In the genomic region with DNA sequence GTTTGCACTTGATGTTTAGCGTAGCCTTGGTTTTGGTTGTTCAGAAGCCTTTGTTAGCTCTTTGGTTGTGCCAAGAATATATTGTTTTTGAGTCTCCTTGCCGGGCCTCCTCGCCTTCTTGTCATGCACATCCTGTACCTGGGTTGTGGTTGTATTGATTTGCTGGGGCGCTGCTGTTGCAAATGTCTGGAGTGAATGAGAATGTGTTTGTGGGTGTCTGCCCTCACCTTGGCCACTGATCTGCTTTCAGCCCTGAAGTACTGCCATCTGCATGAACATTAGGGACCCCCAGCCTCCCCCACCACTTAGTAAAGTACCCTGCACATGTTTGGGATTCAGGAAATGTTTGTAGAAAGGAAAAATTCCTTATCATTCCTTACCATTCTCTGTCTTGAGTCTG, we compare ENCODE assay signal across 10 cellular contexts. TPM values are rescaled to one million over a fixed set of nuclear protein-coding genes. Genes with fewer than 3 reads are reported as not detected.
A peak's percentile ranks its signal among the peaks of the same experiment; 100 is the strongest.
DNase-seq lines count a peak whose midpoint lies in the region; ATAC-seq and TF ChIP-seq lines count a peak whose summit lies in the region.
"Had no signal": no experiment of that assay in that cellular context is flagged by ENCODE, and none has a peak within 500 bp of the region (broad histone marks: within the 10 kb centered on the region; RNA-seq: fewer than 3 reads in every experiment).

No MANE protein-coding gene starts in this region.

- H3K4me3 Mint-ChIP-seq in CD4-positive, CD25-positive, alpha-beta regulatory T cell = peak overlapping the region; percentile 64 to 85 (median 84)
- no peak overlapping the region for H3K4me3 Mint-ChIP-seq in WTC11
- H3K4me3 Mint-ChIP-seq in naive thymus-derived CD4-positive, alpha-beta T cell = peak overlapping the region; percentile 60 to 97 (median 80)

- no peaks in the 10 kb centered on the region for H3K27me3 ChIP-seq in CD4-positive, CD25-positive, alpha-beta regulatory T cell (ENCODE audit: control insufficient read depth, insufficient read depth, low read length)
- no peaks in the 10 kb centered on the region for H3K27me3 ChIP-seq in naive thymus-derived CD4-positive, alpha-beta T cell (ENCODE audit: control insufficient read depth in 2 of 2, insufficient read depth in 2 of 2, low read length in 2 of 2)
- H3K27me3 ChIP-seq: SJCRH30 had no signal

- peak overlapping the region; percentile 95 for H3K27ac ChIP-seq in CD4-positive, CD25-positive, alpha-beta regulatory T cell (ENCODE audit: insufficient read depth, low read length, poor library complexity, severe bottlenecking)
- H3K27ac ChIP-seq in naive thymus-derived CD4-positive, alpha-beta T cell (ENCODE audit: low read depth, low read length) = peak overlapping the region; percentile 94
- H3K27ac ChIP-seq: SJCRH30 had no signal

- CTCF ChIA-PET in WTC11 (lab: Charles Lee) = no interaction called here
- CTCF ChIA-PET in naive thymus-derived CD4-positive, alpha-beta T cell (lab: Charles Lee) = interaction anchor here (0.6 to 2.0 kb wide), 3 partner anchors 8 to 138 kb away, joined by 3 to 8 read pairs (median 3); no protein-coding TSS in a partner anchor

- no peaks in the 10 kb centered on the region for H3K9me3 Mint-ChIP-seq in CD4-positive, CD25-positive, alpha-beta regulatory T cell
- H3K9me3 Mint-ChIP-seq in WTC11 = no peaks in the 10 kb centered on the region
- H3K9me3 Mint-ChIP-seq in naive thymus-derived CD4-positive, alpha-beta T cell = peaks cover 0 to 5% (median 0%) of the 10 kb centered on the region in 11 donors

- peak; percentile 68 to 94 (median 89) for DNase-seq in CD4-positive, CD25-positive, alpha-beta regulatory T cell
- DNase-seq in WTC11 (ENCODE audit: low spot score) (no peak), DMS153 (lab: John Stamatoyannopoulos, UW) (no peak), DMS79 treated with DMSO at 0.1 percent for 48 hours (lab: John Stamatoyannopoulos, UW) (no peak), Kasumi-1 (lab: John Stamatoyannopoulos, UW) (no peak), SKM-1 treated with dmso at 0.1 percent for 144 hours (lab: John Stamatoyannopoulos, UW; ENCODE audit: unreplicated experiment) (no peak)
- peak; percentile 71 for DNase-seq in activated effector memory CD4-positive, alpha-beta T cell treated with Interleukin-2 at 50 U/mL for 16 hours
- DNase-seq in naive thymus-derived CD4-positive, alpha-beta T cell = peak; percentile 46 to 96 (median 91)
- DNase-seq: NCI-H510A, SJCRH30 had no signal

- H3K36me3 ChIP-seq in CD4-positive, CD25-positive, alpha-beta regulatory T cell (ENCODE audit: control insufficient read depth, insufficient read depth, low read length) = no peaks in the 10 kb centered on the region
- H3K36me3 ChIP-seq in naive thymus-derived CD4-positive, alpha-beta T cell (ENCODE audit: control insufficient read depth in 2 of 3, insufficient read depth in 3 of 3, low read length in 3 of 3) = no peaks in the 10 kb centered on the region
- H3K36me3 ChIP-seq: SJCRH30 had no signal

- H3K27me3 Mint-ChIP-seq in CD4-positive, CD25-positive, alpha-beta regulatory T cell = no peaks in the 10 kb centered on the region
- no peaks in the 10 kb centered on the region for H3K27me3 Mint-ChIP-seq in WTC11 (ENCODE audit: low read depth)
- H3K27me3 Mint-ChIP-seq in naive thymus-derived CD4-positive, alpha-beta T cell = no peaks in the 10 kb centered on the region

- peak overlapping the region; percentile 98 to 99 (median 98) for H3K27ac Mint-ChIP-seq in CD4-positive, CD25-positive, alpha-beta regulatory T cell
- peak overlapping the region; percentile 67 for H3K27ac Mint-ChIP-seq in WTC11
- H3K27ac Mint-ChIP-seq in naive thymus-derived CD4-positive, alpha-beta T cell = peak overlapping the region in 8 of 9 donors; percentile 96 to 100 (median 100)

- peaks cover 30% of the 10 kb centered on the region for H3K36me3 Mint-ChIP-seq in CD4-positive, CD25-positive, alpha-beta regulatory T cell
- no peaks in the 10 kb centered on the region for H3K36me3 Mint-ChIP-seq in WTC11
- H3K36me3 Mint-ChIP-seq in naive thymus-derived CD4-positive, alpha-beta T cell = peaks cover 4 to 46% (median 18%) of the 10 kb centered on the region in 5 donors

- peak overlapping the region; percentile 88 for H3K4me3 ChIP-seq in CD4-positive, CD25-positive, alpha-beta regulatory T cell (ENCODE audit: low read depth, low read length)
- H3K4me3 ChIP-seq in naive thymus-derived CD4-positive, alpha-beta T cell (ENCODE audit: low read length) = peak overlapping the region; percentile 46
- H3K4me3 ChIP-seq: SJCRH30 had no signal

- H3K4me1 Mint-ChIP-seq in CD4-positive, CD25-positive, alpha-beta regulatory T cell = peaks cover 42 to 92% (median 73%) of the 10 kb centered on the region in 4 donors
- peaks cover 14% of the 10 kb centered on the region for H3K4me1 Mint-ChIP-seq in WTC11
- H3K4me1 Mint-ChIP-seq in naive thymus-derived CD4-positive, alpha-beta T cell = peaks cover 57 to 94% (median 74%) of the 10 kb centered on the region in 7 donors

- no peaks in the 10 kb centered on the region for H3K9me3 ChIP-seq in CD4-positive, CD25-positive, alpha-beta regulatory T cell (ENCODE audit: control insufficient read depth in 2 of 2, low read length in 2 of 2)
- no peaks in the 10 kb centered on the region for H3K9me3 ChIP-seq in naive thymus-derived CD4-positive, alpha-beta T cell (ENCODE audit: control insufficient read depth in 2 of 3, low read length in 3 of 3)
- H3K9me3 ChIP-seq: SJCRH30 had no signal

- intact Hi-C loops in naive thymus-derived CD4-positive, alpha-beta T cell (cut with micrococcal nuclease) = loop anchor here in 1 of 2 donors (1.0 to 5.0 kb wide), 6 partner anchors 12 to 359 kb away; a partner anchor contains a TSS

- POLR2A ChIA-PET in WTC11 (lab: Charles Lee) = no interaction called here
- POLR2A ChIA-PET in naive thymus-derived CD4-positive, alpha-beta T cell (lab: Charles Lee) = interaction anchor here (0.6 to 10.5 kb wide), 14 partner anchors 6 to 368 kb away, joined by 3 to 214 read pairs (median 4); a partner anchor contains a TSS

- ATAC-seq in CD4-positive, CD25-positive, alpha-beta regulatory T cell (ENCODE audit: low read depth in 2 of 2) = peak; percentile 67 to 70
- ATAC-seq in WTC11 = no peak
- ATAC-seq in naive thymus-derived CD4-positive, alpha-beta T cell = peak; percentile 76

- no peak for TF ChIP-seq CTCF in WTC11 (IDR thresholded peaks at IDR 0.05)

- peaks cover 97% of the 10 kb centered on the region for H3K4me1 ChIP-seq in CD4-positive, CD25-positive, alpha-beta regulatory T cell (ENCODE audit: control insufficient read depth, insufficient read depth, low read length, poor library complexity, severe bottlenecking)
- peaks cover 84 to 90% of the 10 kb centered on the region in 2 donors for H3K4me1 ChIP-seq in naive thymus-derived CD4-positive, alpha-beta T cell (ENCODE audit: control insufficient read depth in 2 of 2, insufficient read depth in 2 of 2, low read length in 2 of 2)
- H3K4me1 ChIP-seq: SJCRH30 had no signal

TF ChIP-seq in WTC11, 78 proteins besides CTCF, POLR2A, EP300 and RAD21 (continues in another document):
- TF ChIP-seq, protein P1, sequence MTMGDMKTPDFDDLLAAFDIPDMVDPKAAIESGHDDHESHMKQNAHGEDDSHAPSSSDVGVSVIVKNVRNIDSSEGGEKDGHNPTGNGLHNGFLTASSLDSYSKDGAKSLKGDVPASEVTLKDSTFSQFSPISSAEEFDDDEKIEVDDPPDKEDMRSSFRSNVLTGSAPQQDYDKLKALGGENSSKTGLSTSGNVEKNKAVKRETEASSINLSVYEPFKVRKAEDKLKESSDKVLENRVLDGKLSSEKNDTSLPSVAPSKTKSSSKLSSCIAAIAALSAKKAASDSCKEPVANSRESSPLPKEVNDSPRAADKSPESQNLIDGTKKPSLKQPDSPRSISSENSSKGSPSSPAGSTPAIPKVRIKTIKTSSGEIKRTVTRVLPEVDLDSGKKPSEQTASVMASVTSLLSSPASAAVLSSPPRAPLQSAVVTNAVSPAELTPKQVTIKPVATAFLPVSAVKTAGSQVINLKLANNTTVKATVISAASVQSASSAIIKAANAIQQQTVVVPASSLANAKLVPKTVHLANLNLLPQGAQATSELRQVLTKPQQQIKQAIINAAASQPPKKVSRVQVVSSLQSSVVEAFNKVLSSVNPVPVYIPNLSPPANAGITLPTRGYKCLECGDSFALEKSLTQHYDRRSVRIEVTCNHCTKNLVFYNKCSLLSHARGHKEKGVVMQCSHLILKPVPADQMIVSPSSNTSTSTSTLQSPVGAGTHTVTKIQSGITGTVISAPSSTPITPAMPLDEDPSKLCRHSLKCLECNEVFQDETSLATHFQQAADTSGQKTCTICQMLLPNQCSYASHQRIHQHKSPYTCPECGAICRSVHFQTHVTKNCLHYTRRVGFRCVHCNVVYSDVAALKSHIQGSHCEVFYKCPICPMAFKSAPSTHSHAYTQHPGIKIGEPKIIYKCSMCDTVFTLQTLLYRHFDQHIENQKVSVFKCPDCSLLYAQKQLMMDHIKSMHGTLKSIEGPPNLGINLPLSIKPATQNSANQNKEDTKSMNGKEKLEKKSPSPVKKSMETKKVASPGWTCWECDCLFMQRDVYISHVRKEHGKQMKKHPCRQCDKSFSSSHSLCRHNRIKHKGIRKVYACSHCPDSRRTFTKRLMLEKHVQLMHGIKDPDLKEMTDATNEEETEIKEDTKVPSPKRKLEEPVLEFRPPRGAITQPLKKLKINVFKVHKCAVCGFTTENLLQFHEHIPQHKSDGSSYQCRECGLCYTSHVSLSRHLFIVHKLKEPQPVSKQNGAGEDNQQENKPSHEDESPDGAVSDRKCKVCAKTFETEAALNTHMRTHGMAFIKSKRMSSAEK (CRISPR knock-in tag; IDR thresholded peaks at IDR 0.05; ENCODE audit: borderline replicate concordance) = no peak
- TF ChIP-seq JAZF1 (CRISPR knock-in tag; IDR thresholded peaks at IDR 0.05) (no peak), SOX15 (CRISPR knock-in tag; IDR thresholded peaks at IDR 0.05) (no peak), CREM (CRISPR knock-in tag; IDR thresholded peaks at IDR 0.05) (no peak)
- TF ChIP-seq, protein P2, sequence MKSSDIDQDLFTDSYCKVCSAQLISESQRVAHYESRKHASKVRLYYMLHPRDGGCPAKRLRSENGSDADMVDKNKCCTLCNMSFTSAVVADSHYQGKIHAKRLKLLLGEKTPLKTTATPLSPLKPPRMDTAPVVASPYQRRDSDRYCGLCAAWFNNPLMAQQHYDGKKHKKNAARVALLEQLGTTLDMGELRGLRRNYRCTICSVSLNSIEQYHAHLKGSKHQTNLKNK (CRISPR knock-in tag; IDR thresholded peaks at IDR 0.05) = no peak

RNA-seq across cellular contexts. Expression of a gene that starts 16.5 kb away (rescaled TPM):
- 457 TPM for total RNA-seq in CD4-positive, CD25-positive, alpha-beta regulatory T cell
- 100 to 1,000 TPM; 194 to 221 (median 199) TPM for polyA plus RNA-seq in CD4-positive, CD25-positive, alpha-beta regulatory T cell
- total RNA-seq in WTC11 (2021) = 7.8 to 10.3 TPM (median 8.7 TPM) in 3 replicates
- 100 to 1,000 TPM; 224 to 359 (median 320) TPM for total RNA-seq in naive thymus-derived CD4-positive, alpha-beta T cell
- 100 to 1,000 TPM; 191 to 285 TPM for polyA plus RNA-seq in naive thymus-derived CD4-positive, alpha-beta T cell

RNA-seq across cellular contexts. Expression of a gene that starts 56.8 kb away (rescaled TPM):
- 2.1 TPM for total RNA-seq in CD4-positive, CD25-positive, alpha-beta regulatory T cell
- 1 to 10 TPM; 2.1 to 4.8 (median 3.5) TPM for polyA plus RNA-seq in CD4-positive, CD25-positive, alpha-beta regulatory T cell
- total RNA-seq in WTC11 (2021) = 17.2 to 18.0 TPM (median 17.8 TPM) in 3 replicates
- 10 to 100 TPM in 1 of 5 experiments, 1 to 10 TPM in 3, under 1 TPM in 1; 0.17 to 11.2 (median 2.7) TPM for total RNA-seq in naive thymus-derived CD4-positive, alpha-beta T cell
- 1 to 10 TPM; 5.7 to 7.0 TPM for polyA plus RNA-seq in naive thymus-derived CD4-positive, alpha-beta T cell

Comparison
In these comparisons a context has a peak if more than half of its experiments do, and no peak if none do; other contexts are left out.
1. DNase-seq: peak in CD4-positive, CD25-positive, alpha-beta regulatory T cell (3 of 3), activated effector memory CD4-positive, alpha-beta T cell treated with Interleukin-2 at 50 U/mL for 16 hours (single experiment) and naive thymus-derived CD4-positive, alpha-beta T cell (9 of 9); none in WTC11 (single experiment), DMS153 (single experiment), DMS79 treated with DMSO at 0.1 percent for 48 hours (single experiment), Kasumi-1 (0 of 2) and SKM-1 treated with dmso at 0.1 percent for 144 hours (single experiment).
2. RNA of a gene that starts 16.5 kb away (total RNA-seq): 457 TPM in CD4-positive, CD25-positive, alpha-beta regulatory T cell (single experiment) and 224 to 359 TPM in naive thymus-derived CD4-positive, alpha-beta T cell; 7.8 to 10.3 TPM in WTC11; every median in the first group is over 10 times any median in the second.
3. Peak in every context shown above with its lines, with median percentiles within 50 percentile points of each other: H3K27ac Mint-ChIP-seq.